8 cellular contexts compared by ENCODE assay signal in genomic region chr5:7745882-7746735, GRCh38.
DNase-seq lines count a peak whose midpoint lies in the region; ATAC-seq and TF ChIP-seq lines count a peak whose summit lies in the region.

No MANE protein-coding gene starts in this region.

- ATAC-seq in right cardiac atrium (peak in 1 of 2 donors; percentile 54), GM18858 (IDR thresholded peaks at IDR 0.05; ENCODE audit: unreplicated experiment) (no peak), GM21737 (IDR thresholded peaks at IDR 0.05; ENCODE audit: unreplicated experiment) (no peak)

- no peak overlapping the region for H2AFZ ChIP-seq in OCI-LY3 (ENCODE audit: low read depth, low read length)

- TF ChIP-seq CTCF in OCI-LY3 (IDR thresholded peaks at IDR 0.05; ENCODE audit: low read depth, low read length) (peak; percentile 75), retinal pigment epithelial cell (conservative IDR thresholded peaks at IDR 0.05; ENCODE audit: low read depth, low read length) (peak; percentile 86)

- H4K20me1 ChIP-seq in OCI-LY3 (ENCODE audit: insufficient read depth, low read length) = no peaks in the 10 kb centered on the region

- no peaks in the 10 kb centered on the region for H3K36me3 ChIP-seq in OCI-LY3 (replicated peaks; ENCODE audit: low read depth, low read length)

- intact Hi-C loops in right cardiac atrium (cut with DNase I) = loop anchor here in 1 of 4 donors (10.0 kb wide), 1 partner anchor 981 kb away; no protein-coding TSS in a partner anchor

- H3K4me1 ChIP-seq in OCI-LY3 (ENCODE audit: low read length) (no peaks in the 10 kb centered on the region), right cardiac atrium (ENCODE audit: control insufficient read depth, insufficient read depth, low read length) (no peaks in the 10 kb centered on the region)

- H3K27ac ChIP-seq in OCI-LY3 (ENCODE audit: low read length) (no peak overlapping the region), right cardiac atrium (ENCODE audit: low read length) (no peak overlapping the region)

- H3K4me3 ChIP-seq in Jurkat, Clone E6-1 (ENCODE audit: low read length) = no peak overlapping the region
- no peak overlapping the region for H3K4me3 ChIP-seq in OCI-LY3 (ENCODE audit: low read length)
- no peak overlapping the region for H3K4me3 ChIP-seq in right cardiac atrium (ENCODE audit: low read length)
- H3K4me3 ChIP-seq in retinal pigment epithelial cell (ENCODE audit: low read length) = no peak overlapping the region

- 35% methylated on average over 14 of the region's 14 CpGs for WGBS in right cardiac atrium

- DNase-seq in GF-D8 (lab: John Stamatoyannopoulos, UW) (peak; percentile 5), amniotic epithelial cell (ENCODE audit: low read depth) (peak; percentile 47), right cardiac atrium (peak; percentile 56 to 83 (median 61)), retinal pigment epithelial cell (ENCODE audit: low read depth) (no peak)
- peak; percentile 41 for DNase-seq in Jurkat, Clone E6-1 (ENCODE audit: low read depth, low spot score)

- H3K27me3 ChIP-seq in OCI-LY3 (ENCODE audit: low read depth, low read length) (no peaks in the 10 kb centered on the region), right cardiac atrium (ENCODE audit: control insufficient read depth, insufficient read depth) (no peaks in the 10 kb centered on the region)

- no peak overlapping the region for H3K9ac ChIP-seq in OCI-LY3 (ENCODE audit: low read length)

- H3K9me3 ChIP-seq in OCI-LY3 (ENCODE audit: insufficient read depth, low read length) (no peaks in the 10 kb centered on the region), right cardiac atrium (ENCODE audit: control insufficient read depth, low read length) (no peaks in the 10 kb centered on the region)

- H3K4me2 ChIP-seq in OCI-LY3 (ENCODE audit: low read length) = no peak overlapping the region

- H3K79me2 ChIP-seq in OCI-LY3 (ENCODE audit: low read length) = no peaks in the 10 kb centered on the region
